Comparison of ENCODE assay signal across 21 cellular contexts in genomic region chrX:43605351-43605750, GRCh38.
"Had no signal": no experiment of that assay in that cellular context is flagged by ENCODE, and none has a peak within 500 bp of the region (broad histone marks: within the 10 kb centered on the region; RNA-seq: fewer than 3 reads in every experiment).

No MANE protein-coding gene starts in this region.

- H3K4me1 Mint-ChIP-seq: endodermal cell; nephron progenitor cell; stimulated activated memory B cell treated with anti-CD40 and anti-IgM and Interleukin-4, amounts not matched to agents 10 μg/mL and 1 μg/mL and 100 μg/mL, for 72 hours had no signal

- H3K4me3 Mint-ChIP-seq: endodermal cell; naive thymus-derived CD4-positive, alpha-beta T cell; nephron progenitor cell; stimulated activated memory B cell treated with anti-CD40 and anti-IgM and Interleukin-4, amounts not matched to agents 10 μg/mL and 1 μg/mL and 100 μg/mL, for 72 hours; stimulated activated naive CD8-positive, alpha-beta T cell treated with anti-CD3 and anti-CD28 coated beads, Interleukin-15, Interleukin-2, amounts not matched to agents 100 ng/mL and 50 ng/mL, for 24 hours had no signal

- H3K27me3 Mint-ChIP-seq: naive thymus-derived CD4-positive, alpha-beta T cell; stimulated activated memory B cell treated with anti-CD40 and anti-IgM and Interleukin-4, amounts not matched to agents 10 μg/mL and 1 μg/mL and 100 μg/mL, for 72 hours; stimulated activated naive CD8-positive, alpha-beta T cell treated with anti-CD3 and anti-CD28 coated beads, Interleukin-15, Interleukin-2, amounts not matched to agents 100 ng/mL and 50 ng/mL, for 24 hours had no signal

- H3K9me3 ChIP-seq: heart left ventricle, neutrophil, spleen, tibial artery, upper lobe of left lung, uterus had no signal

- H3K4me1 ChIP-seq: heart left ventricle, psoas muscle, spleen, tibial artery, upper lobe of left lung, uterus had no signal

- H3K9me3 Mint-ChIP-seq: stimulated activated memory B cell treated with anti-CD40 and anti-IgM and Interleukin-4, amounts not matched to agents 10 μg/mL and 1 μg/mL and 100 μg/mL, for 72 hours; stimulated activated naive CD8-positive, alpha-beta T cell treated with anti-CD3 and anti-CD28 coated beads, Interleukin-15, Interleukin-2, amounts not matched to agents 100 ng/mL and 50 ng/mL, for 24 hours had no signal

- H3K4me3 ChIP-seq: heart left ventricle, psoas muscle, spleen, tibial artery, upper lobe of left lung, uterus had no signal

- H3K27ac Mint-ChIP-seq: endodermal cell; naive thymus-derived CD4-positive, alpha-beta T cell; nephron progenitor cell; stimulated activated memory B cell treated with anti-CD40 and anti-IgM and Interleukin-4, amounts not matched to agents 10 μg/mL and 1 μg/mL and 100 μg/mL, for 72 hours; stimulated activated naive CD8-positive, alpha-beta T cell treated with anti-CD3 and anti-CD28 coated beads, Interleukin-15, Interleukin-2, amounts not matched to agents 100 ng/mL and 50 ng/mL, for 24 hours had no signal

- ATAC-seq: heart left ventricle; naive thymus-derived CD4-positive, alpha-beta T cell; psoas muscle; sciatic nerve; stimulated activated memory B cell treated with anti-CD40 and anti-IgM and Interleukin-4, amounts not matched to agents 10 μg/mL and 1 μg/mL and 100 μg/mL, for 72 hours had no signal

- H3K27ac ChIP-seq: heart left ventricle, neutrophil, psoas muscle, spleen, tibial artery, upper lobe of left lung, uterus had no signal

- DNase-seq: dermis blood vessel endothelial cell; effector CD4-positive, alpha-beta T cell; endodermal cell; heart left ventricle; hippocampal formation; kidney glomerular epithelial cell; naive thymus-derived CD4-positive, alpha-beta T cell; nephron progenitor cell; psoas muscle; retina; spleen; stimulated activated CD4-positive, alpha-beta T cell treated with anti-CD3 and anti-CD28 coated beads, Interleukin-15, amount 100 ng/mL, for 24 hours; stimulated activated CD4-positive, alpha-beta T cell treated with anti-CD3 and anti-CD28 coated beads, Interleukin-1b, Interleukin-23, amount 100 ng/mL, for 48 hours; stimulated activated CD4-positive, alpha-beta T cell treated with anti-CD3 and anti-CD28 coated beads, Interleukin-4, amount 100 ng/mL, for 24 hours; tibial artery; upper lobe of left lung; uterus had no signal

- H3K36me3 ChIP-seq: heart left ventricle, neutrophil, spleen, tibial artery, upper lobe of left lung, uterus had no signal

- H3K27me3 ChIP-seq: heart left ventricle, neutrophil, spleen, tibial artery, upper lobe of left lung, uterus had no signal

- H3K36me3 Mint-ChIP-seq: naive thymus-derived CD4-positive, alpha-beta T cell; stimulated activated memory B cell treated with anti-CD40 and anti-IgM and Interleukin-4, amounts not matched to agents 10 μg/mL and 1 μg/mL and 100 μg/mL, for 72 hours had no signal
